In genomic region chr12:26197832-26198231, GRCh38 we compare ENCODE assay signal across 2 cellular contexts.
TF ChIP-seq lines count a peak whose summit lies in the region.

No MANE protein-coding gene starts in this region.

TF ChIP-seq in SK-N-SH, 30 proteins besides CTCF, POLR2A, EP300 and RAD21 (continued from another document):
- TF ChIP-seq REST (IDR thresholded peaks at IDR 0.05; ENCODE audit: low read depth, low read length), result no peak
- TF ChIP-seq GABPA (IDR thresholded peaks at IDR 0.05; ENCODE audit: low read depth), result no peak
- TF ChIP-seq TEAD4 (IDR thresholded peaks at IDR 0.05; ENCODE audit: borderline replicate concordance, insufficient read depth), result no peak
- TF ChIP-seq CHD2 (IDR thresholded peaks at IDR 0.05; ENCODE audit: low read length, partially characterized antibody), result peak; percentile 19
- TF ChIP-seq FOXM1 (IDR thresholded peaks at IDR 0.05; ENCODE audit: low read depth), result no peak
- no peak for TF ChIP-seq SMC3 (IDR thresholded peaks at IDR 0.05; ENCODE audit: low read depth, low read length)
- TF ChIP-seq MXI1 (IDR thresholded peaks at IDR 0.05; ENCODE audit: low read depth, low read length), result peak; percentile 61; the same call in 1 of the 2 replicates
- peak; percentile 36; the same call in 1 of the 2 replicates for TF ChIP-seq RCOR1 (IDR thresholded peaks at IDR 0.05; ENCODE audit: low read length)
- TF ChIP-seq EZH2phosphoT487 (IDR thresholded peaks at IDR 0.05; ENCODE audit: borderline replicate concordance, low read depth), result no peak
- TF ChIP-seq YY1 (IDR thresholded peaks at IDR 0.05; ENCODE audit: low read depth), result no peak
- TF ChIP-seq TCF12 (IDR thresholded peaks at IDR 0.05), result peak; percentile 54; the same call in 1 of the 2 replicates
- no peak for TF ChIP-seq FOSL2 (IDR thresholded peaks at IDR 0.05; ENCODE audit: borderline replicate concordance, low read depth)
- peak; percentile 59; the same call in 1 of the 2 replicates for TF ChIP-seq GATA2 (CRISPR knock-in tag; IDR thresholded peaks at IDR 0.05)
- TF ChIP-seq PBX3 (IDR thresholded peaks at IDR 0.05), result 0 out of 2 replicates have a peak, but pooled peaks have one; percentile 26

TF ChIP-seq in SK-N-SH treated with all-trans-retinoic acid at 6 μM for 48 hours, 23 proteins besides CTCF, POLR2A, EP300 and RAD21 (continued from another document):
- no peak for TF ChIP-seq PATZ1 (CRISPR knock-in tag; IDR thresholded peaks at IDR 0.05; ENCODE audit: borderline replicate concordance)
- no peak for TF ChIP-seq ISL1 (CRISPR knock-in tag; IDR thresholded peaks at IDR 0.05)
- no peak for TF ChIP-seq RARB (CRISPR knock-in tag; IDR thresholded peaks at IDR 0.05)
- no peak for TF ChIP-seq GLIS3 (CRISPR knock-in tag; IDR thresholded peaks at IDR 0.05)
- no peak for TF ChIP-seq TCF4 (CRISPR knock-in tag; IDR thresholded peaks at IDR 0.05; ENCODE audit: borderline replicate concordance)
TF ChIP-seq in SK-N-SH treated with all-trans-retinoic acid at 6 μM for 48 hours: peak in this region for 0.
